In genomic region chr12:101351682-101352081, GRCh38 we compare ENCODE assay signal across 7 cellular contexts.
"Had no signal": no experiment of that assay in that cellular context is flagged by ENCODE, and none has a peak within 500 bp of the region (broad histone marks: within the 10 kb centered on the region; RNA-seq: fewer than 3 reads in every experiment).

No MANE protein-coding gene starts in this region.

- H3K9ac ChIP-seq: KMS-11 had no signal

- H3K27ac ChIP-seq: HL-60, KMS-11 had no signal

- ATAC-seq: K562 had no signal

- H3K4me2 ChIP-seq: KMS-11 had no signal

- DNase-seq: IMR-90, KBM-7, KG1 had no signal

- H3K4me3 ChIP-seq: K562 had no signal

- FAIRE-seq: HTR-8/SVneo, K562 had no signal
